In genomic region chr10:80529604-80530003, GRCh38 we compare ENCODE assay signal across 11 cellular contexts. TPM values are rescaled to one million over a fixed set of nuclear protein-coding genes. Genes with fewer than 3 reads are reported as not detected.
DNase-seq lines count a peak whose midpoint lies in the region; ATAC-seq and TF ChIP-seq lines count a peak whose summit lies in the region.
"Had no signal": no experiment of that assay in that cellular context is flagged by ENCODE, and none has a peak within 500 bp of the region (broad histone marks: within the 10 kb centered on the region; RNA-seq: fewer than 3 reads in every experiment).

No MANE protein-coding gene starts in this region.

- intact Hi-C loops in CD4-positive, alpha-beta memory T cell (cut with micrococcal nuclease) = loop anchor here (1.0 to 10.0 kb wide), 3 partner anchors 25 to 155 kb away; no protein-coding TSS in a partner anchor
- intact Hi-C loops in body of pancreas (cut with DNase I) (no loop called here), left colon (cut with DNase I, micrococcal nuclease) (no loop called here)

- no peak overlapping the region for H2BK120ac ChIP-seq in neuronal stem cell (ENCODE audit: low read depth, low read length)
- H2BK120ac ChIP-seq in trophoblast cell (ENCODE audit: insufficient read depth, low read length, poor library complexity) = no peak overlapping the region

- H3K4ac ChIP-seq in neuronal stem cell (ENCODE audit: low read length) = no peak overlapping the region
- H3K4ac ChIP-seq in trophoblast cell (ENCODE audit: low read depth, low read length) = no peak overlapping the region

- H3K9me3 Mint-ChIP-seq in CD4-positive, alpha-beta memory T cell = peaks cover 0 to 2% (median 0%) of the 10 kb centered on the region in 8 donors

- peak overlapping the region; percentile 65 to 96 (median 87) for H3K27ac Mint-ChIP-seq in CD4-positive, alpha-beta memory T cell

- H3K27me3 Mint-ChIP-seq in CD4-positive, alpha-beta memory T cell = no peaks in the 10 kb centered on the region

- H3K4me2 ChIP-seq in neuronal stem cell (ENCODE audit: insufficient read depth, low read length, poor library complexity, severe bottlenecking) (no peak overlapping the region), trophoblast cell (ENCODE audit: low read length) (no peak overlapping the region)

- no peak for TF ChIP-seq CTCF in body of pancreas (IDR thresholded peaks at IDR 0.05)

- H2AK5ac ChIP-seq in neuronal stem cell (ENCODE audit: low read depth, low read length) = no peak overlapping the region
- H2AK5ac ChIP-seq in trophoblast cell (ENCODE audit: low read length) = no peak overlapping the region

- ATAC-seq in body of pancreas (peak; percentile 24), left colon (no peak)

- H3K79me1 ChIP-seq in neuronal stem cell (ENCODE audit: low read depth, low read length) (peaks cover 1% of the 10 kb centered on the region), trophoblast cell (ENCODE audit: low read length) (no peaks in the 10 kb centered on the region)

- H3K23ac ChIP-seq in neuronal stem cell (ENCODE audit: low read depth, low read length, poor library complexity) (no peak overlapping the region), trophoblast cell (ENCODE audit: low read length) (no peak overlapping the region)

- H3K27ac ChIP-seq in CD4-positive, alpha-beta memory T cell (ENCODE audit: low read depth, low read length) = peak overlapping the region; percentile 19
- H3K27ac ChIP-seq in body of pancreas = peak overlapping the region in 1 of 4 donors; percentile 10
- no peak overlapping the region for H3K27ac ChIP-seq in neuronal stem cell (replicated peaks; ENCODE audit: low read length)
- H3K27ac ChIP-seq in trophoblast cell (ENCODE audit: low read depth, low read length) = no peak overlapping the region
- H3K27ac ChIP-seq: ovary had no signal

- no peak overlapping the region for H4K8ac ChIP-seq in neuronal stem cell (ENCODE audit: low read depth, low read length)
- no peak overlapping the region for H4K8ac ChIP-seq in trophoblast cell (ENCODE audit: low read depth, low read length)

- H3K4me3 Mint-ChIP-seq in CD4-positive, alpha-beta memory T cell = peak overlapping the region; percentile 26 to 86 (median 70)

- CTCF ChIA-PET in CD4-positive, alpha-beta memory T cell (lab: Charles Lee; ENCODE audit: partially characterized antibody) = interaction anchor here (1.9 to 2.8 kb wide), 5 partner anchors 18 to 151 kb away, joined by 7 to 19 read pairs (median 12); no protein-coding TSS in a partner anchor

- H2BK5ac ChIP-seq in neuronal stem cell (ENCODE audit: low read length) (no peak overlapping the region), trophoblast cell (ENCODE audit: low read depth, low read length, poor library complexity) (no peak overlapping the region)

- no peak overlapping the region for H3K4me3 ChIP-seq in CD4-positive, alpha-beta memory T cell (ENCODE audit: low read length in 2 of 2)
- H3K4me3 ChIP-seq in body of pancreas (no peak overlapping the region), neuronal stem cell (ENCODE audit: low read length in 2 of 2) (no peak overlapping the region), trophoblast cell (ENCODE audit: low read depth, low read length) (no peak overlapping the region)
- H3K4me3 ChIP-seq: HAP-1, ovary had no signal

- peaks cover 0 to 18% of the 10 kb centered on the region in 2 donors for H3K36me3 Mint-ChIP-seq in CD4-positive, alpha-beta memory T cell

- H3K14ac ChIP-seq in neuronal stem cell (ENCODE audit: low read length) (peak overlapping the region; percentile 17), trophoblast cell (ENCODE audit: low read length) (no peak overlapping the region)

- no peak overlapping the region for H4K12ac ChIP-seq in trophoblast cell (ENCODE audit: low read depth, low read length)

- H3K36me3 ChIP-seq in CD4-positive, alpha-beta memory T cell (ENCODE audit: insufficient read depth, low read length) = no peaks in the 10 kb centered on the region
- no peaks in the 10 kb centered on the region for H3K36me3 ChIP-seq in body of pancreas (replicated peaks in 1 of 2; ENCODE audit: insufficient read depth in 1 of 2, low read depth in 2 of 2)
- H3K36me3 ChIP-seq in neuronal stem cell (replicated peaks in 1 of 2; ENCODE audit: control insufficient read depth in 2 of 2, insufficient read depth in 2 of 2, low read length in 2 of 2) = no peaks in the 10 kb centered on the region
- H3K36me3 ChIP-seq in trophoblast cell (ENCODE audit: control insufficient read depth in 1 of 2, insufficient read depth in 2 of 2, low read length in 2 of 2) = no peaks in the 10 kb centered on the region
- H3K36me3 ChIP-seq: HAP-1, ovary had no signal

- H4K91ac ChIP-seq in neuronal stem cell (ENCODE audit: low read depth, low read length, poor library complexity) (no peak overlapping the region), trophoblast cell (ENCODE audit: low read depth, low read length) (no peak overlapping the region)

- H2AFZ ChIP-seq in neuronal stem cell (ENCODE audit: low read length) (no peak overlapping the region), trophoblast cell (ENCODE audit: insufficient read depth, low read length, poor library complexity) (no peak overlapping the region)

- no peaks in the 10 kb centered on the region for H3K79me2 ChIP-seq in trophoblast cell (ENCODE audit: control insufficient read depth, insufficient read depth, low read length, poor library complexity)

- H3K4me1 ChIP-seq in CD4-positive, alpha-beta memory T cell (ENCODE audit: insufficient read depth, low read length) = peaks cover 77% of the 10 kb centered on the region
- no peaks in the 10 kb centered on the region for H3K4me1 ChIP-seq in body of pancreas
- H3K4me1 ChIP-seq in neuronal stem cell (ENCODE audit: control insufficient read depth in 2 of 2, insufficient read depth in 1 of 2, low read depth in 1 of 2, low read length in 2 of 2) = peaks cover 0 to 6% of the 10 kb centered on the region in 2 donors
- peaks cover 0 to 9% of the 10 kb centered on the region in 2 experiments for H3K4me1 ChIP-seq in trophoblast cell (ENCODE audit: control insufficient read depth in 1 of 2, insufficient read depth in 2 of 2, low read length in 2 of 2)
- H3K4me1 ChIP-seq: HAP-1 had no signal

- H2BK15ac ChIP-seq in neuronal stem cell (ENCODE audit: low read length) = no peak overlapping the region

- WGBS in body of pancreas, 2 donors = 63 to 83% methylated on average over 12 of the region's 12 CpGs
- WGBS in neuronal stem cell (ENCODE audit: extremely low coverage in 2 of 2, insufficient read length in 2 of 2, insufficient replicate concordance in 1 of 2), 2 donors = no CpG with 5 or more reads among the region's 12 CpGs
- WGBS in trophoblast cell (ENCODE audit: extremely low coverage, insufficient coverage, insufficient read length) = no CpG with 5 or more reads among the region's 12 CpGs

- no peak overlapping the region for H3K9ac ChIP-seq in neuronal stem cell (ENCODE audit: low read depth, low read length, poor library complexity)
- no peak overlapping the region for H3K9ac ChIP-seq in trophoblast cell (ENCODE audit: low read length)

- H2BK12ac ChIP-seq in neuronal stem cell (ENCODE audit: low read length) = no peak overlapping the region
- no peak overlapping the region for H2BK12ac ChIP-seq in trophoblast cell (ENCODE audit: low read length)

- H3K18ac ChIP-seq in neuronal stem cell (ENCODE audit: low read length) (peak overlapping the region; percentile 51), trophoblast cell (ENCODE audit: low read length) (no peak overlapping the region)

- POLR2A ChIA-PET in CD4-positive, alpha-beta memory T cell (lab: Charles Lee; ENCODE audit: partially characterized antibody) = interaction anchor here (0.9 to 1.4 kb wide), 4 partner anchors 9 to 70 kb away, joined by 3 to 5 read pairs (median 4); no protein-coding TSS in a partner anchor

- peak; percentile 42 to 65 (median 60) for DNase-seq in CD4-positive, alpha-beta memory T cell
- DNase-seq in T-helper 9 cell = peak; percentile 31
- DNase-seq in body of pancreas = peak in 1 of 4 donors; percentile 57
- no peak for DNase-seq in neuronal stem cell (ENCODE audit: low spot score)
- DNase-seq in NCI-H510A treated with DMSO at 0.1 percent for 48 hours (lab: John Stamatoyannopoulos, UW) = no peak
- DNase-seq in left colon = no peak
- no peak for DNase-seq in trophoblast cell
- DNase-seq in NK-92 (lab: John Stamatoyannopoulos, UW; ENCODE audit: unreplicated experiment) = no peak
- DNase-seq: NCI-H1694 treated with DMSO at 0.1 percent for 48 hours, ovary had no signal

- peaks cover 44 to 80% (median 71%) of the 10 kb centered on the region in 4 donors for H3K4me1 Mint-ChIP-seq in CD4-positive, alpha-beta memory T cell

- H3K27me3 ChIP-seq in CD4-positive, alpha-beta memory T cell (ENCODE audit: insufficient read depth, low read length) = no peaks in the 10 kb centered on the region
- H3K27me3 ChIP-seq in body of pancreas (no peaks in the 10 kb centered on the region), neuronal stem cell (ENCODE audit: control insufficient read depth in 3 of 3, insufficient read depth in 3 of 3, low read depth in 1 of 3, low read length in 3 of 3) (no peaks in the 10 kb centered on the region), trophoblast cell (ENCODE audit: insufficient read depth, low read length) (no peaks in the 10 kb centered on the region)
- H3K27me3 ChIP-seq: ovary had no signal

- TF ChIP-seq POLR2A in body of pancreas (IDR thresholded peaks at IDR 0.05) = no peak

- no peaks in the 10 kb centered on the region for H3K9me3 ChIP-seq in CD4-positive, alpha-beta memory T cell (ENCODE audit: control insufficient read depth in 1 of 2, low read length in 2 of 2)
- H3K9me3 ChIP-seq in body of pancreas (no peaks in the 10 kb centered on the region), neuronal stem cell (replicated peaks in 1 of 2; ENCODE audit: control insufficient read depth in 2 of 2, insufficient read depth in 1 of 2, low read depth in 1 of 2, low read length in 2 of 2) (no peaks in the 10 kb centered on the region), trophoblast cell (ENCODE audit: insufficient read depth, low read depth, low read length) (peaks cover 4% of the 10 kb centered on the region)
- H3K9me3 ChIP-seq: HAP-1, ovary had no signal

RNA-seq across cellular contexts. Expression of gene SH2D4B, which starts 8.1 kb away (rescaled TPM):
- total RNA-seq in CD4-positive, alpha-beta memory T cell = under 1 TPM; 0.17 TPM
- not detected for polyA plus RNA-seq in CD4-positive, alpha-beta memory T cell
- total RNA-seq in body of pancreas = under 1 TPM in 1 of 2 donors, not detected in 1; 0.33 TPM
- 0.04 TPM for polyA plus RNA-seq in neuronal stem cell (2013, experiment 1 of 2)
- 0.04 TPM for polyA plus RNA-seq in neuronal stem cell (2013, experiment 2 of 2)
- total RNA-seq in left colon = not detected
- 0.10 and 0.19 TPM in 2 replicates for polyA plus RNA-seq in trophoblast cell (2013)

Comparison
In these comparisons a context has a peak if more than half of its experiments do, and no peak if none do; other contexts are left out.
1. DNase-seq: peak in CD4-positive, alpha-beta memory T cell (5 of 5) and T-helper 9 cell (single experiment); none in neuronal stem cell (single experiment), NCI-H510A treated with DMSO at 0.1 percent for 48 hours (single experiment), left colon (0 of 2), trophoblast cell (0 of 2) and NK-92 (single experiment).